Comparison of ENCODE assay signal across 1 cellular context in genomic region chr15:36256258-36256825, GRCh38.
TF ChIP-seq lines count a peak whose summit lies in the region.

No MANE protein-coding gene starts in this region.

TF ChIP-seq in neural cell, 6 proteins besides CTCF, POLR2A, EP300 and RAD21 (continued from another document):
- TF ChIP-seq POLR2AphosphoS5 (IDR thresholded peaks at IDR 0.05), result peak; percentile 66
TF ChIP-seq in neural cell: peak in this region for 1.
